In the genomic region with DNA sequence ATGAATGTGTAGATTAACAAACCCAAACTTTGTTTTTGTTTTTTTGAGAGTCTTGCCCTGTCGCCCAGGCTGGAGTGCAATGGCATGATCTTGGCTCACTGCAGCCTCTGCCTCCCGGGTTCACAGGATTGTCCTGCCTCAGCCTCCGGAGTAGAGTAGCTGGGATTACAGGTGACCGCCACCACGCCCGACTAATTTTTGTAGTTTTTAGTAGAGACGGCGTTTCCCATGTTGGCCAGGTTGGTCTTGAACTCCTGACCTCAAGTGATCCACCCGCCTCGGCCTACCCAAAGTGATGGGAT, we compare ENCODE assay signal across 8 cellular contexts. TPM values are rescaled to one million over a fixed set of nuclear protein-coding genes. Genes with fewer than 3 reads are reported as not detected.
DNase-seq lines count a peak whose midpoint lies in the region; ATAC-seq and TF ChIP-seq lines count a peak whose summit lies in the region.
"Not testable (repeated sequence)": the region's sequence is repeated elsewhere in the genome, so short reads cannot be mapped to it uniquely, and the experiment has no call there.

No MANE protein-coding gene starts in this region.

- not testable (repeated sequence) for TF ChIP-seq CTCF in AG09309 (IDR thresholded peaks at IDR 0.05; ENCODE audit: control insufficient read depth, insufficient read depth, low read depth, low read length, missing control alignments); HFF-Myc (IDR thresholded peaks at IDR 0.05; ENCODE audit: low read depth, low read length, missing control alignments); nephron progenitor cell (IDR thresholded peaks at IDR 0.05); stomach (IDR thresholded peaks at IDR 0.05)

- intact Hi-C loops in stomach (cut with DNase I; ENCODE audit: low total_unique reads), result loop anchor here (10.0 kb wide), 1 partner anchor 62 kb away; the partner anchor contains the start of gene SLC35E3

- ATAC-seq in activated naive CD8-positive, alpha-beta T cell treated with anti-CD3 and anti-CD28 coated beads, Interleukin-2, amount 10 ng/mL, durations not matched to agents 7 days and 5 days (ENCODE audit: low read depth), result not testable (repeated sequence)

- peaks cover 27% of the 10 kb centered on the region for H3K36me3 Mint-ChIP-seq in activated naive CD8-positive, alpha-beta T cell treated with anti-CD3 and anti-CD28 coated beads, Interleukin-2, amount 10 ng/mL, durations not matched to agents 7 days and 5 days
- peaks cover 29% of the 10 kb centered on the region for H3K36me3 Mint-ChIP-seq in nephron progenitor cell (ENCODE audit: low read depth)

- POLR2A ChIA-PET in activated naive CD8-positive, alpha-beta T cell treated with anti-CD3 and anti-CD28 coated beads, Interleukin-2, amount 10 ng/mL, durations not matched to agents 7 days and 5 days (lab: Charles Lee), result interaction anchor here (0.7 to 3.0 kb wide), 21 partner anchors 10 to 551 kb away, joined by 3 to 61 read pairs (median 3); partner anchors contain the start of genes MDM1, RAP1B and SLC35E3

- not testable (repeated sequence) for H3K9me3 ChIP-seq in SK-N-MC (ENCODE audit: low read depth, low read length); endocrine pancreas (ENCODE audit: control insufficient read depth, low read length); iPS-20b (ENCODE audit: insufficient read depth, low read depth, low read length); stomach

- H3K4me3 ChIP-seq in AG09309 (ENCODE audit: control insufficient read depth, low read depth, low read length) (peak overlapping the region; percentile 71), HFF-Myc (replicated peaks; ENCODE audit: low read depth, low read length) (peak overlapping the region; percentile 96), SK-N-MC (peak overlapping the region; percentile 96), endocrine pancreas (ENCODE audit: control insufficient read depth, insufficient read depth, low read length) (peak overlapping the region; percentile 51), iPS-20b (ENCODE audit: low read length) (peak overlapping the region; percentile 94), stomach (peak overlapping the region; percentile 62 to 99 (median 86))

- not testable (repeated sequence) for TF ChIP-seq POLR2A in stomach (IDR thresholded peaks at IDR 0.05)

- TF ChIP-seq EP300 in stomach (IDR thresholded peaks at IDR 0.05), result not testable (repeated sequence)

- not testable (repeated sequence) for H3K9me3 Mint-ChIP-seq in activated naive CD8-positive, alpha-beta T cell treated with anti-CD3 and anti-CD28 coated beads, Interleukin-2, amount 10 ng/mL, durations not matched to agents 7 days and 5 days; nephron progenitor cell

- not testable (repeated sequence) for H3K27me3 Mint-ChIP-seq in activated naive CD8-positive, alpha-beta T cell treated with anti-CD3 and anti-CD28 coated beads, Interleukin-2, amount 10 ng/mL, durations not matched to agents 7 days and 5 days; nephron progenitor cell (ENCODE audit: low read depth, poor library complexity)

- not testable (repeated sequence) for DNase-seq in AG09309 (ENCODE audit: low read depth); HFF-Myc (ENCODE audit: extremely low read depth, low read depth); SK-N-MC (ENCODE audit: low read depth, low spot score); nephron progenitor cell; stomach
- DNase-seq in activated naive CD8-positive, alpha-beta T cell treated with anti-CD3 and anti-CD28 coated beads, Interleukin-2, amount 10 ng/mL, durations not matched to agents 7 days and 5 days, result peak; percentile 60

- H3K36me3 ChIP-seq in SK-N-MC (ENCODE audit: insufficient read depth, low read length) (peaks cover 27% of the 10 kb centered on the region), iPS-20b (ENCODE audit: insufficient read depth, low read depth, low read length) (peaks cover 28% of the 10 kb centered on the region), stomach (peaks cover 10 to 25% (median 22%) of the 10 kb centered on the region in 4 donors)
- not testable (repeated sequence) for H3K36me3 ChIP-seq in endocrine pancreas (ENCODE audit: control insufficient read depth, insufficient read depth, low read length)

- H3K9ac ChIP-seq in SK-N-MC (ENCODE audit: insufficient read length) (peak overlapping the region; percentile 98), endocrine pancreas (ENCODE audit: control insufficient read depth, insufficient read depth, low read length) (peak overlapping the region; percentile 50), iPS-20b (ENCODE audit: low read depth, low read length) (peak overlapping the region; percentile 100; the same call in 1 of the 2 replicates)

- peak overlapping the region; percentile 92 for H3K4me3 Mint-ChIP-seq in activated naive CD8-positive, alpha-beta T cell treated with anti-CD3 and anti-CD28 coated beads, Interleukin-2, amount 10 ng/mL, durations not matched to agents 7 days and 5 days
- peak overlapping the region; percentile 85 for H3K4me3 Mint-ChIP-seq in nephron progenitor cell

- peak overlapping the region; percentile 47; the same call in 1 of the 2 replicates for H3K27ac ChIP-seq in SK-N-MC
- not testable (repeated sequence) for H3K27ac ChIP-seq in iPS-20b (ENCODE audit: low read length)
- H3K27ac ChIP-seq in stomach, result peak overlapping the region; percentile 98 to 100 (median 99)

- not testable (repeated sequence) for H3K27me3 ChIP-seq in endocrine pancreas (ENCODE audit: control insufficient read depth, insufficient read depth, low read length); iPS-20b (ENCODE audit: insufficient read depth, low read length); stomach

- H3K4me1 ChIP-seq in endocrine pancreas (ENCODE audit: control insufficient read depth, insufficient read depth, low read length), result not testable (repeated sequence)
- H3K4me1 ChIP-seq in iPS-20b (ENCODE audit: insufficient read depth, low read length) (peaks cover 12% of the 10 kb centered on the region), stomach (peaks cover 15 to 60% (median 43%) of the 10 kb centered on the region in 4 donors)

- peaks cover 13% of the 10 kb centered on the region for H3K4me1 Mint-ChIP-seq in activated naive CD8-positive, alpha-beta T cell treated with anti-CD3 and anti-CD28 coated beads, Interleukin-2, amount 10 ng/mL, durations not matched to agents 7 days and 5 days
- peaks cover 32% of the 10 kb centered on the region for H3K4me1 Mint-ChIP-seq in nephron progenitor cell

- WGBS in stomach, 5 donors, result 2 to 7% (median 6%) methylated on average over 10 of the region's 10 CpGs

- peak overlapping the region; percentile 100 for H3K27ac Mint-ChIP-seq in activated naive CD8-positive, alpha-beta T cell treated with anti-CD3 and anti-CD28 coated beads, Interleukin-2, amount 10 ng/mL, durations not matched to agents 7 days and 5 days
- H3K27ac Mint-ChIP-seq in nephron progenitor cell, result peak overlapping the region; percentile 69

RNA-seq across cellular contexts. Expression of gene MDM2, which starts 0.8 kb away (rescaled TPM):
- total RNA-seq in activated naive CD8-positive, alpha-beta T cell treated with anti-CD3 and anti-CD28 coated beads, Interleukin-2, amount 10 ng/mL, durations not matched to agents 7 days and 5 days, result 100 to 1,000 TPM; 156 to 169 TPM
- total RNA-seq in stomach, result 100 to 1,000 TPM in 3 of 5 donors, 10 to 100 TPM in 2; 42.4 to 151 (median 132) TPM
- polyA plus RNA-seq in stomach, result 10 to 100 TPM; 16.8 to 74.4 (median 23.8) TPM

Comparison
In these comparisons a context has a peak if more than half of its experiments do, and no peak if none do; other contexts are left out.
1. H3K9ac ChIP-seq: peak in every context shown above with its lines; median percentile 100 in iPS-20b; 98 in SK-N-MC; 50 in endocrine pancreas.